In genomic region chr1:11331036-11331765, GRCh38 we compare ENCODE assay signal across 18 cellular contexts. TPM values are rescaled to one million over a fixed set of nuclear protein-coding genes. Genes with fewer than 3 reads are reported as not detected.
DNase-seq lines count a peak whose midpoint lies in the region; ATAC-seq, FAIRE-seq and TF ChIP-seq lines count a peak whose summit lies in the region.
"Had no signal": no experiment of that assay in that cellular context is flagged by ENCODE, and none has a peak within 500 bp of the region (broad histone marks: within the 10 kb centered on the region; RNA-seq: fewer than 3 reads in every experiment).

No MANE protein-coding gene starts in this region.

- DNase-seq in H9: no peak
- peak; percentile 26 for DNase-seq in bronchial epithelial cell (ENCODE audit: low read depth)
- no peak for DNase-seq in foreskin keratinocyte
- peak; percentile 29 for DNase-seq in putamen (ENCODE audit: low spot score)
- DNase-seq in GM12892 (ENCODE audit: insufficient read length): no peak
- DNase-seq in Calu3: no peak
- DNase-seq: CD4-positive, alpha-beta memory T cell; H7; NCI-H1105; NCI-H2081 treated with DMSO at 0.1 percent for 48 hours; SHP77; SK-N-SH had no signal

- H4K91ac ChIP-seq in H9 (ENCODE audit: insufficient read length, low read depth, low read length): no peak overlapping the region

- H3K79me1 ChIP-seq in H9 (ENCODE audit: insufficient read depth, low read depth, low read length, poor library complexity, severe bottlenecking): no peaks in the 10 kb centered on the region

- no peak overlapping the region for H2BK12ac ChIP-seq in H9 (ENCODE audit: insufficient read length, low read depth, low read length)

- no peak overlapping the region for H4K8ac ChIP-seq in H9 (replicated peaks; ENCODE audit: insufficient read length, low read depth, low read length)

- no peaks in the 10 kb centered on the region for H4K20me1 ChIP-seq in H9 (ENCODE audit: control insufficient read depth, insufficient read depth, insufficient read length)
- H4K20me1 ChIP-seq: BLaER1 had no signal

- BruUV-seq in Calu3 (replicated peaks; lab: Mats Ljungman, UMichigan): no TSS peak

- CTCF ChIA-PET in Calu3 (lab: Charles Lee): no interaction called here

- no peak overlapping the region for H3K23ac ChIP-seq in H9 (ENCODE audit: insufficient read length, low read depth, low read length)

- no peaks in the 10 kb centered on the region for H3K36me3 ChIP-seq in bronchial epithelial cell (ENCODE audit: control insufficient read depth, insufficient read depth, low read length)
- H3K36me3 ChIP-seq: BLaER1 had no signal

- TF ChIP-seq CTCF in H9 (conservative IDR thresholded peaks at IDR 0.05): no peak
- no peak for TF ChIP-seq CTCF in bronchial epithelial cell (IDR thresholded peaks at IDR 0.05; ENCODE audit: insufficient read depth, low read length, severe bottlenecking)
- TF ChIP-seq CTCF in foreskin keratinocyte (conservative IDR thresholded peaks at IDR 0.05): no peak
- TF ChIP-seq CTCF in Calu3 (IDR thresholded peaks at IDR 0.05; ENCODE audit: unreplicated experiment): no peak

- intact Hi-C loops in Calu3 (cut with micrococcal nuclease; ENCODE audit: unreplicated experiment): no loop called here

- no peak overlapping the region for H3T11ph ChIP-seq in H9 (ENCODE audit: low read length)

- H3K4me3 Mint-ChIP-seq in H9 (no peak overlapping the region), Calu3 (ENCODE audit: low read depth, unreplicated experiment) (no peak overlapping the region)
- H3K4me3 Mint-ChIP-seq: CD4-positive, alpha-beta memory T cell had no signal

- H2BK120ac ChIP-seq in H9 (ENCODE audit: low read depth, low read length, poor library complexity, severe bottlenecking): no peak overlapping the region

- no peaks in the 10 kb centered on the region for H3K9me3 Mint-ChIP-seq in H9
- H3K9me3 Mint-ChIP-seq in Calu3 (ENCODE audit: low read depth, unreplicated experiment): no peaks in the 10 kb centered on the region
- H3K9me3 Mint-ChIP-seq: CD4-positive, alpha-beta memory T cell had no signal

- H3K14ac ChIP-seq in H9 (ENCODE audit: insufficient read depth, low read length): peak overlapping the region; percentile 17; the same call in 1 of the 2 replicates

- peak overlapping the region in 1 of 3 experiments; percentile 37; a peak in 1 of 7 replicates for H3K27ac Mint-ChIP-seq in H9
- no peak overlapping the region for H3K27ac Mint-ChIP-seq in Calu3 (ENCODE audit: unreplicated experiment)
- H3K27ac Mint-ChIP-seq: CD4-positive, alpha-beta memory T cell had no signal

- no peak overlapping the region for H2BK20ac ChIP-seq in H9 (ENCODE audit: low read depth, low read length, poor library complexity, severe bottlenecking)

- H3K79me2 ChIP-seq in H9 (ENCODE audit: insufficient read depth, low read length): no peaks in the 10 kb centered on the region

- H3K27me3 ChIP-seq in H9 (ENCODE audit: insufficient read depth, low read length): no peaks in the 10 kb centered on the region
- H3K27me3 ChIP-seq in bronchial epithelial cell (ENCODE audit: control insufficient read depth, insufficient read depth, low read length): peaks cover 1% of the 10 kb centered on the region
- no peaks in the 10 kb centered on the region for H3K27me3 ChIP-seq in foreskin keratinocyte
- H3K27me3 ChIP-seq: BLaER1 had no signal

- H3K9ac ChIP-seq in H9 (ENCODE audit: extremely low read depth, insufficient read length, low read length): no peak overlapping the region
- H3K9ac ChIP-seq: BLaER1, SK-N-SH had no signal

- H2AK5ac ChIP-seq in H9 (ENCODE audit: insufficient read length, low read length): no peak overlapping the region

- H3K4ac ChIP-seq in H9 (ENCODE audit: low read depth, low read length): no peak overlapping the region

- H3K27me3 Mint-ChIP-seq in H9 (ENCODE audit: low read depth) (no peaks in the 10 kb centered on the region), Calu3 (ENCODE audit: unreplicated experiment) (peaks cover 79% of the 10 kb centered on the region)

- no peak overlapping the region for H2BK15ac ChIP-seq in H9 (ENCODE audit: low read depth, low read length)

- H3K36me3 Mint-ChIP-seq in H9 (ENCODE audit: insufficient read depth in 1 of 3, low read depth in 3 of 3) (no peaks in the 10 kb centered on the region), Calu3 (ENCODE audit: insufficient read depth, unreplicated experiment) (no peaks in the 10 kb centered on the region)
- H3K36me3 Mint-ChIP-seq: CD4-positive, alpha-beta memory T cell had no signal

- H2BK5ac ChIP-seq in H9 (ENCODE audit: insufficient read length, low read length): no peak overlapping the region

- H3K4me3 ChIP-seq in bronchial epithelial cell (ENCODE audit: low read depth, low read length): no peak overlapping the region
- H3K4me3 ChIP-seq: A549, BLaER1 had no signal

- H4K5ac ChIP-seq in H9 (ENCODE audit: insufficient read length, low read depth, low read length): no peak overlapping the region

- no peak for FAIRE-seq in bronchial epithelial cell (lab: Jason Lieb, UNC)
- FAIRE-seq in GM12892 (lab: Jason Lieb, UNC): no peak
- FAIRE-seq: A549, GM12891, GM18507 had no signal

- H3K27ac ChIP-seq in H9 (ENCODE audit: insufficient read length, low read depth, low read length) (no peak overlapping the region), foreskin keratinocyte (no peak overlapping the region)
- H3K27ac ChIP-seq: A549, BLaER1 had no signal

- H3K56ac ChIP-seq in H9 (ENCODE audit: insufficient read length, low read depth, low read length): no peak overlapping the region

- ATAC-seq in foreskin keratinocyte: peak; percentile 37
- no peak for ATAC-seq in HG02840 (IDR thresholded peaks at IDR 0.05; ENCODE audit: low FRiP score, unreplicated experiment)
- ATAC-seq in GM19395 (IDR thresholded peaks at IDR 0.05; ENCODE audit: unreplicated experiment): no peak

- no peak for TF ChIP-seq POLR2A in GM12892 (IDR thresholded peaks at IDR 0.05; ENCODE audit: low read depth, low read length)

- H2AFZ ChIP-seq in H9 (ENCODE audit: low read length): no peak overlapping the region

- H3K4me1 ChIP-seq in H9 (ENCODE audit: insufficient read depth, low read length) (no peaks in the 10 kb centered on the region), foreskin keratinocyte (peaks cover 3% of the 10 kb centered on the region)
- H3K4me1 ChIP-seq: A549 had no signal

- no peaks in the 10 kb centered on the region for H3K9me3 ChIP-seq in H9 (ENCODE audit: control insufficient read depth, low read depth, low read length)
- H3K9me3 ChIP-seq: A549, BLaER1, SK-N-SH had no signal

- H3K4me1 Mint-ChIP-seq in H9 (peaks cover 8 to 25% of the 10 kb centered on the region in 2 experiments), Calu3 (ENCODE audit: low read depth, unreplicated experiment) (no peaks in the 10 kb centered on the region)

- no peak overlapping the region for H3K4me2 ChIP-seq in H9 (ENCODE audit: insufficient read depth, insufficient read length, low read length)
- H3K4me2 ChIP-seq: A549, BLaER1, SK-N-SH had no signal

- H3K23me2 ChIP-seq in H9 (ENCODE audit: insufficient read length, low read depth, low read length, poor library complexity, severe bottlenecking): no peaks in the 10 kb centered on the region

- WGBS in H9 (ENCODE audit: extremely low coverage, insufficient read length, low lambda C conversion rate): no CpG with 5 or more reads among the region's 12 CpGs

- H3K18ac ChIP-seq in H9 (ENCODE audit: insufficient read length, low read depth, low read length): no peak overlapping the region

RNA-seq across cellular contexts. Expression of gene UBIAD1, which starts 58.2 kb away (rescaled TPM):
- total RNA-seq in H9 (2021): 30.2 and 31.8 TPM in 2 replicates
- 6.7 and 11.1 TPM in 2 replicates for total RNA-seq in bronchial epithelial cell
- 11.3 and 13.3 TPM in 2 replicates for total RNA-seq in foreskin keratinocyte
- 8.0 and 9.5 TPM in 2 replicates for polyA plus RNA-seq in foreskin keratinocyte
- 6.4 TPM for polyA plus RNA-seq in GM12892 (2012; ENCODE audit: missing spikeins)
- total RNA-seq in Calu3 (2022): 13.7 and 14.1 TPM in 2 replicates

Comparison
In these comparisons a context has a peak if more than half of its experiments do, and no peak if none do; other contexts are left out.
1. DNase-seq: peak in bronchial epithelial cell (single experiment) and putamen (single experiment); none in H9 (single experiment), foreskin keratinocyte (0 of 2), GM12892 (single experiment) and Calu3 (single experiment).